In the genomic region with DNA sequence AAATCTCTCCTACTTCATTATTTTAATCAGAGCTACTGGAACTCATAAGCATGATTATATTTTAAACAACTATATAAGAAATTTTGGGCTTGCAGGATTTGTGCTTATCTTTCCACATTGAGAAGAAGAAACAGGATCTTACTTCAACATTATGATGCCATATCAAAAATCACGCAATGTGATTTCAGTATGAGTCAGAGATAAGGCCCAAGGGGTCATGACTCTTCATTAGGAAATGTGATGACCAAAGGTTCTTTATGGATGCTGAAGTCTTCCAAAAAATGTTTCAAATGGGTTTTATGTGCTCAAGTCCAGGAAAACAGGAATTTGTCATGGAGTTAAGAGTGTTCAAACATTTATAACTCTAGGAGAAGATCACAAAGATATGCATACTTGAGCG, we compare ENCODE assay signal across 24 cellular contexts. TPM values are rescaled to one million over a fixed set of nuclear protein-coding genes. Genes with fewer than 3 reads are reported as not detected.
DNase-seq lines count a peak whose midpoint lies in the region; ATAC-seq, FAIRE-seq and TF ChIP-seq lines count a peak whose summit lies in the region.
"Had no signal": no experiment of that assay in that cellular context is flagged by ENCODE, and none has a peak within 500 bp of the region (broad histone marks: within the 10 kb centered on the region; RNA-seq: fewer than 3 reads in every experiment).

No MANE protein-coding gene starts in this region.

- H3K79me2 ChIP-seq in HCT116 (ENCODE audit: insufficient read depth, low read length) (no peaks in the 10 kb centered on the region), endothelial cell of umbilical vein (ENCODE audit: control insufficient read depth, insufficient read depth, low read length) (no peaks in the 10 kb centered on the region)

- H2AFZ ChIP-seq in HCT116 (ENCODE audit: low read depth, low read length, poor library complexity, severe bottlenecking), result no peak overlapping the region
- no peak overlapping the region for H2AFZ ChIP-seq in endothelial cell of umbilical vein (ENCODE audit: low read depth, low read length)

- intact Hi-C loops in HCT116 (cut with micrococcal nuclease), result no loop called here
- intact Hi-C loops in endothelial cell of umbilical vein (cut with micrococcal nuclease), result no loop called here

- FAIRE-seq in endothelial cell of umbilical vein (lab: Jason Lieb, UNC), result peak; percentile 74
- FAIRE-seq: H54 had no signal

- RAD21 ChIA-PET in HCT116 (lab: Charles Lee; ENCODE audit: low non-redundant PET in 1 of 2, low total read pairs in 2 of 2, uncharacterized antibody in 2 of 2, unreplicated experiment in 2 of 2), result no interaction called here

- no peak for ATAC-seq in HCT116
- peak; percentile 19 for ATAC-seq in omental fat pad (ENCODE audit: low FRiP score)
- no peak for ATAC-seq in GM21515 (IDR thresholded peaks at IDR 0.05; ENCODE audit: unreplicated experiment)
- ATAC-seq: activated CD8-positive, alpha-beta T cell treated with anti-CD3 and anti-CD28 coated beads, Interleukin-2, amount 10 ng/mL, durations not matched to agents 7 days and 5 days; effector memory CD8-positive, alpha-beta T cell; WTC11 had no signal

- TF ChIP-seq CTCF in HCT116 (IDR thresholded peaks at IDR 0.05 in 2 of 3, conservative IDR thresholded peaks at IDR 0.05 in 1 of 3; ENCODE audit: borderline replicate concordance in 1 of 3, insufficient read depth in 1 of 3, low read depth in 2 of 3, low read length in 2 of 3) (no peak), NB4 (IDR thresholded peaks at IDR 0.05; ENCODE audit: low read depth, low read length) (no peak), endothelial cell of umbilical vein (IDR thresholded peaks at IDR 0.05; ENCODE audit: extremely low read depth in 1 of 2, insufficient read depth in 1 of 2, low read depth in 1 of 2, low read length in 2 of 2) (no peak), omental fat pad (IDR thresholded peaks at IDR 0.05) (no peak), RWPE1 (conservative IDR thresholded peaks at IDR 0.05; ENCODE audit: low read depth) (no peak)

- no peaks in the 10 kb centered on the region for H3K9me2 ChIP-seq in HCT116 (ENCODE audit: insufficient read depth)

- H3K4me1 ChIP-seq in HCT116 (ENCODE audit: control insufficient read depth in 1 of 2, insufficient read depth in 2 of 2, low read length in 2 of 2) (peaks cover 0 to 16% of the 10 kb centered on the region in 2 experiments; a peak in 2 of 4 replicates), endothelial cell of umbilical vein (ENCODE audit: control insufficient read depth, extremely low read depth, insufficient read depth, low read length) (peaks cover 42% of the 10 kb centered on the region)
- H3K4me1 ChIP-seq: ascending aorta, transverse colon had no signal

- H3K4me3 ChIP-seq in HCT116 (replicated peaks in 1 of 2; ENCODE audit: low read depth in 1 of 2, low read length in 2 of 2), result no peak overlapping the region
- H3K4me3 ChIP-seq in NB4 (ENCODE audit: low read depth, low read length), result no peak overlapping the region
- no peak overlapping the region for H3K4me3 ChIP-seq in endothelial cell of umbilical vein (replicated peaks in 1 of 3; ENCODE audit: insufficient read depth in 1 of 3, low read depth in 1 of 3, low read length in 3 of 3)
- H3K4me3 ChIP-seq: ascending aorta, transverse colon had no signal

- H3K27ac ChIP-seq in HCT116 (ENCODE audit: low read depth, low read length) (no peak overlapping the region), endothelial cell of umbilical vein (ENCODE audit: insufficient read depth, low read depth, low read length) (peak overlapping the region; percentile 58), RWPE1 (no peak overlapping the region)
- H3K27ac ChIP-seq: ascending aorta, transverse colon had no signal

- dilution Hi-C loops in endothelial cell of umbilical vein (cut with MboI; ENCODE audit: extremely low pct_ligation_motif_present, low sequenced_read_pairs), result no loop called here

- H3K4me2 ChIP-seq in HCT116 (ENCODE audit: low read length) (no peak overlapping the region), endothelial cell of umbilical vein (ENCODE audit: insufficient read depth, low read length) (peak overlapping the region; percentile 57)

- H3K27me3 ChIP-seq in HCT116 (ENCODE audit: insufficient read depth, low read length) (no peaks in the 10 kb centered on the region), endothelial cell of umbilical vein (ENCODE audit: control insufficient read depth in 2 of 2, insufficient read depth in 2 of 2, low read length in 2 of 2) (no peaks in the 10 kb centered on the region)
- H3K27me3 ChIP-seq: ascending aorta, transverse colon had no signal

- DNase-seq in HCT116 (ENCODE audit: low read depth, low spot score) (no peak), NB4 (ENCODE audit: low read depth) (peak; percentile 36), endothelial cell of umbilical vein (ENCODE audit: low read depth, low spot score) (peak; percentile 78), omental fat pad (ENCODE audit: low spot score) (no peak), RWPE1 (ENCODE audit: low spot score) (no peak), glomerular visceral epithelial cell (ENCODE audit: extremely low spot score) (no peak)
- DNase-seq: activated CD8-positive, alpha-beta T cell treated with anti-CD3 and anti-CD28 coated beads, Interleukin-2, amount 10 ng/mL, durations not matched to agents 7 days and 5 days; activated naive CD4-positive, alpha-beta T cell treated with anti-CD3 and anti-CD28 coated beads, Interleukin-2, amount 50 U/mL, for 16 hours; activated T-cell treated with anti-CD3 and anti-CD28 coated beads, Interleukin-2, amount 50 U/mL, for 48 hours; COR-L47; effector memory CD8-positive, alpha-beta T cell; MM.1S; NCI-H2029; NCI-H524; SHP77; T-helper 2 cell; transverse colon had no signal

- H3K9me3 ChIP-seq in HCT116 (ENCODE audit: control insufficient read depth in 1 of 2, insufficient read depth in 1 of 2, low read depth in 1 of 2, low read length in 2 of 2) (no peaks in the 10 kb centered on the region), endothelial cell of umbilical vein (replicated peaks; ENCODE audit: control insufficient read depth, insufficient read depth, low read length) (no peaks in the 10 kb centered on the region)
- H3K9me3 ChIP-seq: ascending aorta, transverse colon had no signal

- TF ChIP-seq POLR2A in HCT116 (IDR thresholded peaks at IDR 0.05; ENCODE audit: borderline replicate concordance, extremely low read depth, insufficient read depth, insufficient read length) (no peak), NB4 (IDR thresholded peaks at IDR 0.05; ENCODE audit: extremely low read depth, insufficient read length) (no peak), endothelial cell of umbilical vein (IDR thresholded peaks at IDR 0.05; ENCODE audit: low read depth, low read length) (no peak)

- TF ChIP-seq RAD21 in HCT116 (IDR thresholded peaks at IDR 0.05; ENCODE audit: low read depth), result no peak

- H3K9ac ChIP-seq in HCT116 (ENCODE audit: low read length) (no peak overlapping the region), endothelial cell of umbilical vein (replicated peaks; ENCODE audit: extremely low read depth, insufficient read depth, low read length) (no peak overlapping the region)

- H4K20me1 ChIP-seq in HCT116 (ENCODE audit: insufficient read depth) (no peaks in the 10 kb centered on the region), endothelial cell of umbilical vein (replicated peaks; ENCODE audit: control insufficient read depth, extremely low read depth, insufficient read depth, low read length) (no peaks in the 10 kb centered on the region)

- POLR2A ChIA-PET in HCT116 (lab: Charles Lee) (no interaction called here), endothelial cell of umbilical vein (lab: Charles Lee) (no interaction called here), RWPE1 (lab: Yijun Ruan, JAX; ENCODE audit: low non-redundant PET) (no interaction called here)

- H3K36me3 ChIP-seq in HCT116 (ENCODE audit: control insufficient read depth in 1 of 2, insufficient read depth in 2 of 2, low read length in 2 of 2) (no peaks in the 10 kb centered on the region), endothelial cell of umbilical vein (ENCODE audit: control insufficient read depth in 2 of 2, extremely low read depth in 1 of 2, insufficient read depth in 2 of 2, low read length in 2 of 2) (no peaks in the 10 kb centered on the region)
- H3K36me3 ChIP-seq: ascending aorta, transverse colon had no signal

- no peaks in the 10 kb centered on the region for H3K9me1 ChIP-seq in endothelial cell of umbilical vein (replicated peaks; ENCODE audit: control insufficient read depth, extremely low read depth, insufficient read depth, low read length)

- CTCF ChIA-PET in HCT116 (lab: Charles Lee) (interaction anchor here (1.1 kb wide), 1 partner anchor 57 kb away, joined by 3 read pairs; no protein-coding TSS in a partner anchor), endothelial cell of umbilical vein (lab: Charles Lee) (no interaction called here), RWPE1 (lab: Yijun Ruan, JAX) (no interaction called here)

- BruUV-seq in HCT116 (replicated peaks; lab: Mats Ljungman, UMichigan), result no TSS peak
- no TSS peak for BruUV-seq in endothelial cell of umbilical vein (replicated peaks; lab: Mats Ljungman, UMichigan)

TF ChIP-seq in endothelial cell of umbilical vein, 7 proteins besides CTCF, POLR2A, EP300 and RAD21 (continues in another document):
- TF ChIP-seq EZH2 (IDR thresholded peaks at IDR 0.05; ENCODE audit: borderline replicate concordance, low read depth, low read length, severe bottlenecking), result no peak

RNA-seq across cellular contexts. Expression of gene SERPINB2, which starts 7.8 kb away (rescaled TPM):
- total RNA-seq in HCT116 (2021; ENCODE audit: unreplicated experiment), result not detected
- polyA plus RNA-seq in HCT116 (2012), result not detected in 2 replicates
- total RNA-seq in endothelial cell of umbilical vein, result 0.24 and 0.39 TPM in 2 replicates
- 2.0 and 2.5 TPM in 2 replicates for polyA plus RNA-seq in endothelial cell of umbilical vein
- 5.7 and 10.5 TPM in 2 replicates for polyA plus RNA-seq in endothelial cell of umbilical vein (2011; cell fraction: cytosol; rRNA removed)
- polyA plus RNA-seq in endothelial cell of umbilical vein (2011; cell fraction: nucleus; rRNA removed), result 15.3 and 26.8 TPM in 2 replicates
- polyA plus RNA-seq in endothelial cell of umbilical vein (2012), result 0.34 and 10.5 TPM in 2 replicates
- polyA minus RNA-seq in endothelial cell of umbilical vein, result 0.83 and 2.8 TPM in 2 replicates
- not detected for polyA minus RNA-seq in endothelial cell of umbilical vein (2011; cell fraction: cytosol; rRNA and poly(A)+ RNA removed)
- polyA minus RNA-seq in endothelial cell of umbilical vein (2011; cell fraction: nucleus; rRNA and poly(A)+ RNA removed), result 7.7 and 14.2 TPM in 2 replicates
- 100 to 1,000 TPM in 2 of 4 donors, under 1 TPM in 1, not detected in 1; 0.50 to 210 (median 122) TPM for total RNA-seq in omental fat pad
- total RNA-seq: activated CD8-positive, alpha-beta T cell treated with anti-CD3 and anti-CD28 coated beads, Interleukin-2, amount 10 ng/mL, durations not matched to agents 7 days and 5 days; ascending aorta; cerebellum; skeletal muscle tissue; WTC11 had no signal

RNA-seq across cellular contexts. Expression of gene SERPINB10, which starts 28.1 kb away (rescaled TPM):
- total RNA-seq in HCT116 (2021; ENCODE audit: unreplicated experiment) (not detected), endothelial cell of umbilical vein (not detected in 2 replicates), omental fat pad (1 to 10 TPM in 1 of 4 donors, under 1 TPM in 2, not detected in 1; 0.31 to 1.7 (median 0.72) TPM)
- not detected in 2 replicates for polyA plus RNA-seq in HCT116 (2012)
- polyA plus RNA-seq in endothelial cell of umbilical vein, result not detected in 2 replicates
- polyA plus RNA-seq in endothelial cell of umbilical vein (2011; cell fraction: cytosol; rRNA removed), result not detected in 2 replicates
- not detected in 2 replicates for polyA plus RNA-seq in endothelial cell of umbilical vein (2011; cell fraction: nucleus; rRNA removed)
- polyA plus RNA-seq in endothelial cell of umbilical vein (2012), result not detected in 2 replicates
- polyA minus RNA-seq in endothelial cell of umbilical vein, result not detected in 2 replicates
- not detected for polyA minus RNA-seq in endothelial cell of umbilical vein (2011; cell fraction: cytosol; rRNA and poly(A)+ RNA removed)
- not detected in 2 replicates for polyA minus RNA-seq in endothelial cell of umbilical vein (2011; cell fraction: nucleus; rRNA and poly(A)+ RNA removed)
- total RNA-seq: activated CD8-positive, alpha-beta T cell treated with anti-CD3 and anti-CD28 coated beads, Interleukin-2, amount 10 ng/mL, durations not matched to agents 7 days and 5 days; ascending aorta; cerebellum; posterior vena cava; transverse colon; WTC11 had no signal

Comparison
In these comparisons a context has a peak if more than half of its experiments do, and no peak if none do; other contexts are left out.
1. DNase-seq: peak in NB4 (single experiment) and endothelial cell of umbilical vein (single experiment); none in HCT116 (single experiment), omental fat pad (single experiment), RWPE1 (single experiment) and glomerular visceral epithelial cell (single experiment).